24 cellular contexts compared by ENCODE assay signal in the genomic region with DNA sequence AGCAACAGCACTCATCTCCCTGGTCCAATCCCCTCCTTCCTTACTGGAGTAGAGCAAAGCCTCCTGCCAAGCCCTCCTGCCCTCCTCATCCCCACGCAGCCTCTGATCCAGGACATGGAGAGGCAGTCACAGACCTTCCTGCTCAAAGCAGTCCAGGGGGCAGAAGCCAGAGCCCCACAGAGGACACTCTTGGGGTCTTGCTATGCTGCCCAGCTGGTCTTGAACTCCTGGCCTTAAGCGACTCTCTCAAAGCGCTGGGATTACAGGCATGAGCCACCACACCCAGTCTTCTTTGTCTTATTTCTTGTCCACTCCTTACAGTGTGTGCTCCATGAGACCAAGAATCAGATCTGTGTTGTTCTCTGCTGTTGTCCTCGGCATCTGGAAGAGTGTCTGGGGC. TPM values are rescaled to one million over a fixed set of nuclear protein-coding genes. Genes with fewer than 3 reads are reported as not detected.
DNase-seq lines count a peak whose midpoint lies in the region; ATAC-seq, FAIRE-seq and TF ChIP-seq lines count a peak whose summit lies in the region.
"Had no signal": no experiment of that assay in that cellular context is flagged by ENCODE, and none has a peak within 500 bp of the region (broad histone marks: within the 10 kb centered on the region; RNA-seq: fewer than 3 reads in every experiment).

No MANE protein-coding gene starts in this region.

- no peaks in the 10 kb centered on the region for H3K9me1 ChIP-seq in K562 (ENCODE audit: control insufficient read depth, insufficient read depth, low read length)

- TF ChIP-seq EP300 in K562 (IDR thresholded peaks at IDR 0.05; ENCODE audit: low read length) (no peak), HepG2 (IDR thresholded peaks at IDR 0.05; ENCODE audit: low read depth in 2 of 2, low read length in 2 of 2) (no peak), HepG2 (CRISPR knock-in tag; IDR thresholded peaks at IDR 0.05; ENCODE audit: borderline replicate concordance) (no peak)

- in situ Hi-C loops in K562 (cut with MboI) (no loop called here), HepG2 (cut with HindIII; ENCODE audit: extremely low pct_ligation_motif_present, low pct_unique_long_range_greater_than_20kb) (no loop called here)

- no TSS peak for BruUV-seq in K562 (replicated peaks; lab: Mats Ljungman, UMichigan)
- BruUV-seq in HepG2 (replicated peaks; lab: Mats Ljungman, UMichigan), result no TSS peak

- H2AFZ ChIP-seq in K562 (ENCODE audit: low read depth, low read length) (no peak overlapping the region), HepG2 (ENCODE audit: low read length) (no peak overlapping the region)

- no peaks in the 10 kb centered on the region for H3K79me2 ChIP-seq in K562 (ENCODE audit: control insufficient read depth, insufficient read depth, low read length)
- H3K79me2 ChIP-seq in HepG2 (ENCODE audit: insufficient read depth, low read length), result no peaks in the 10 kb centered on the region

- peaks cover 25 to 27% of the 10 kb centered on the region in 2 donors for H3K27me3 Mint-ChIP-seq in natural killer cell (ENCODE audit: low read depth in 2 of 2)

- no peak for FAIRE-seq in K562 (lab: Jason Lieb, UNC)
- no peak for FAIRE-seq in HepG2 (lab: Jason Lieb, UNC)
- FAIRE-seq: A549, D721Med, GM12878, GM19239, H54 had no signal

- no peaks in the 10 kb centered on the region for H3K9me3 Mint-ChIP-seq in natural killer cell

- POLR2A ChIA-PET in HEK293 (lab: Yijun Ruan, JAX) (no interaction called here), K562 (lab: Yijun Ruan, JAX) (interaction anchor here (0.7 kb wide), 1 partner anchor 607 kb away, joined by 4 read pairs; no protein-coding TSS in a partner anchor), HepG2 (lab: Yijun Ruan, JAX) (no interaction called here)

- DNase-seq in K562 (ENCODE audit: extremely low read depth in 1 of 4, low spot score in 3 of 4), result no peak
- DNase-seq in HepG2 (ENCODE audit: low spot score), result no peak
- peak; percentile 44 for DNase-seq in posterior vena cava (ENCODE audit: low spot score)
- no peak for DNase-seq in natural killer cell
- no peak for DNase-seq in stimulated activated CD4-positive, alpha-beta T cell treated with anti-CD3 and anti-CD28 coated beads, Interleukin-4, amount 100 ng/mL, for 1 hour
- no peak for DNase-seq in GM19240 (ENCODE audit: insufficient read length, low spot score)
- DNase-seq: 8988T; ACHN; AML-193; C1 segment of cervical spinal cord; CD8-positive, alpha-beta memory T cell; DMS 273 treated with DMSO at 0.1 percent for 48 hours; DMS79; EL; GDM1; GOT3 had no signal

- H3K27me3 ChIP-seq in K562 (ENCODE audit: control insufficient read depth in 2 of 2, insufficient read depth in 2 of 2, low read length in 2 of 2), result peaks cover 78 to 83% of the 10 kb centered on the region in 2 experiments
- H3K27me3 ChIP-seq in HepG2 (ENCODE audit: control insufficient read depth in 1 of 2, insufficient read depth in 2 of 2, low read length in 2 of 2), result peaks cover 9 to 51% of the 10 kb centered on the region in 2 experiments

- H3K36me3 Mint-ChIP-seq in natural killer cell, result no peaks in the 10 kb centered on the region
- H3K36me3 Mint-ChIP-seq: CD8-positive, alpha-beta memory T cell had no signal

- TF ChIP-seq POLR2A in K562 (conservative IDR thresholded peaks at IDR 0.05), result no peak
- no peak for TF ChIP-seq POLR2A in HepG2 (IDR thresholded peaks at IDR 0.05; ENCODE audit: insufficient read depth in 1 of 2, low read depth in 2 of 2, low read length in 2 of 2)

- H3K4me2 ChIP-seq in K562 (ENCODE audit: insufficient read depth, low read length) (no peak overlapping the region), HepG2 (ENCODE audit: low read depth, low read length) (no peak overlapping the region)
- H3K4me2 ChIP-seq: A549 had no signal

- CTCF ChIA-PET in HEK293 (lab: Yijun Ruan, JAX), result no interaction called here
- CTCF ChIA-PET in K562 (lab: Yijun Ruan, JAX; ENCODE audit: low intra/inter-chr PET ratio), result interaction anchor here (0.8 kb wide), 1 partner anchor 53 kb away, joined by 3 read pairs; no protein-coding TSS in a partner anchor
- CTCF ChIA-PET in HepG2 (lab: Yijun Ruan, JAX; ENCODE audit: low intra/inter-chr PET ratio, low total read pairs), result no interaction called here

- H3K4me3 Mint-ChIP-seq in natural killer cell, result no peak overlapping the region
- H3K4me3 Mint-ChIP-seq: CD8-positive, alpha-beta memory T cell had no signal

- H3K4me1 ChIP-seq in HEK293 (ENCODE audit: control insufficient read depth, insufficient read depth, low read length), result no peaks in the 10 kb centered on the region
- H3K4me1 ChIP-seq in K562 (replicated peaks in 1 of 2; ENCODE audit: control insufficient read depth in 2 of 2, insufficient read depth in 2 of 2, low read length in 2 of 2), result peaks cover 10 to 31% of the 10 kb centered on the region in 2 experiments; a peak in 4 of 5 replicates
- H3K4me1 ChIP-seq in HepG2 (ENCODE audit: insufficient read depth, low read length), result peaks cover 20% of the 10 kb centered on the region
- H3K4me1 ChIP-seq: A549, HAP-1 had no signal

- H3K4me3 ChIP-seq in HEK293 (ENCODE audit: low read depth, low read length) (no peak overlapping the region), K562 (no peak overlapping the region), HepG2 (replicated peaks in 1 of 3; ENCODE audit: insufficient read depth in 1 of 3, low read depth in 2 of 3, low read length in 3 of 3) (no peak overlapping the region)
- H3K4me3 ChIP-seq: A549, GM12878, HAP-1 had no signal

- intact Hi-C loops in K562 (cut with micrococcal nuclease) (no loop called here), HepG2 (cut with micrococcal nuclease; ENCODE audit: unreplicated experiment) (no loop called here), posterior vena cava (cut with DNase I) (no loop called here), natural killer cell (cut with micrococcal nuclease) (no loop called here)

- H3K36me3 ChIP-seq in HEK293 (ENCODE audit: control insufficient read depth in 2 of 2, insufficient read depth in 1 of 2, low read length in 2 of 2) (no peaks in the 10 kb centered on the region), K562 (ENCODE audit: control insufficient read depth, insufficient read depth, low read length) (no peaks in the 10 kb centered on the region), HepG2 (replicated peaks in 1 of 2; ENCODE audit: control insufficient read depth in 1 of 2, insufficient read depth in 2 of 2, low read length in 2 of 2) (no peaks in the 10 kb centered on the region)
- H3K36me3 ChIP-seq: HAP-1 had no signal

- no peaks in the 10 kb centered on the region for H3K4me1 Mint-ChIP-seq in natural killer cell
- H3K4me1 Mint-ChIP-seq: CD8-positive, alpha-beta memory T cell had no signal

- no peak for ATAC-seq in K562
- ATAC-seq in HepG2, result no peak
- no peak for ATAC-seq in natural killer cell
- ATAC-seq: A549, GM12878 had no signal

- H3K27ac ChIP-seq in HEK293 (ENCODE audit: extremely low read depth, low read depth, low read length), result no peak overlapping the region
- no peak overlapping the region for H3K27ac ChIP-seq in K562 (ENCODE audit: extremely low read depth, low read depth, low read length)
- no peak overlapping the region for H3K27ac ChIP-seq in HepG2 (ENCODE audit: extremely low read length, insufficient read depth, low read length)
- H3K27ac ChIP-seq: A549 had no signal

- TF ChIP-seq CTCF in HEK293 (tag by site-specific recombination; IDR thresholded peaks at IDR 0.05), result no peak
- TF ChIP-seq CTCF in K562 (IDR thresholded peaks at IDR 0.05 in 2 of 3, conservative IDR thresholded peaks at IDR 0.05 in 1 of 3; ENCODE audit: insufficient read depth in 2 of 3, low read depth in 1 of 3, low read length in 3 of 3), result no peak
- no peak for TF ChIP-seq CTCF in HepG2 (CRISPR knock-in tag; IDR thresholded peaks at IDR 0.05)
- TF ChIP-seq CTCF in natural killer cell (IDR thresholded peaks at IDR 0.05), result no peak

- H3K27ac Mint-ChIP-seq in natural killer cell, result peak overlapping the region in 1 of 2 donors; percentile 21

- no peaks in the 10 kb centered on the region for H3K9me3 ChIP-seq in HEK293 (ENCODE audit: control insufficient read depth, insufficient read depth, low read depth, low read length)
- peaks cover 2% of the 10 kb centered on the region; the same call in 1 of the 2 replicates for H3K9me3 ChIP-seq in K562 (replicated peaks; ENCODE audit: control insufficient read depth, insufficient read depth, low read depth, low read length)
- H3K9me3 ChIP-seq in HepG2 (ENCODE audit: low read length), result no peaks in the 10 kb centered on the region
- H3K9me3 ChIP-seq: HAP-1 had no signal

- TF ChIP-seq RAD21 in K562 (CRISPR knock-in tag; conservative IDR thresholded peaks at IDR 0.05 in 1 of 2, IDR thresholded peaks at IDR 0.05 in 1 of 2), result no peak
- TF ChIP-seq RAD21 in HepG2 (CRISPR knock-in tag; IDR thresholded peaks at IDR 0.05), result no peak

- H3K9ac ChIP-seq in K562 (ENCODE audit: insufficient read depth in 1 of 2, low read depth in 2 of 2, low read length in 2 of 2) (no peak overlapping the region), HepG2 (ENCODE audit: insufficient read depth, low read depth, low read length) (no peak overlapping the region)

- H4K20me1 ChIP-seq in K562 (replicated peaks; ENCODE audit: control insufficient read depth, insufficient read depth, low read length) (peaks cover 6% of the 10 kb centered on the region; the same call in 1 of the 2 replicates), HepG2 (ENCODE audit: insufficient read depth, low read length) (no peaks in the 10 kb centered on the region)

- WGBS in K562 (ENCODE audit: insufficient coverage, low coverage, missing lambda C conversion rate), result 3% methylated on average over 4 of the region's 4 CpGs
- 51% methylated on average over 4 of the region's 4 CpGs for WGBS in HepG2 (ENCODE audit: low lambda C conversion rate)

RNA-seq across cellular contexts. Expression of a gene that starts 26.6 kb away (rescaled TPM):
- total RNA-seq in K562 (2011; cell fraction: chromatin; rRNA removed; ENCODE audit: low replicate concordance), result 6.6 and 8.7 TPM in 2 replicates
- total RNA-seq in K562 (2011; cell fraction: nucleolus; rRNA removed), result 4.3 and 5.3 TPM in 2 replicates
- total RNA-seq in K562 (2011; cell fraction: nucleoplasm; rRNA removed), result 5.3 and 5.4 TPM in 2 replicates
- total RNA-seq in K562 (2014; rRNA removed) (5.3 TPM in 2 replicates), K562 (2014; rRNA removed; fragmentation: Illumina TruSeq; extraction: Trizol) (1.4 and 1.8 TPM in 2 replicates), K562 (2015; rRNA removed; fragmentation: Illumina TruSeq; extraction: Trizol) (2.1 and 2.2 TPM in 2 replicates), K562 (2021) (8.0 and 9.5 TPM in 2 replicates), HepG2 (2016; rRNA removed; fragmentation: Illumina TruSeq; extraction: Trizol) (3.6 and 6.1 TPM in 2 replicates), posterior vena cava (not detected), natural killer cell (not detected)
- polyA plus RNA-seq in K562 (2011; rRNA removed) (0.98 and 1.2 TPM in 2 replicates), K562 (2014; fragmentation: Illumina TruSeq; extraction: Trizol) (1.1 and 1.7 TPM in 2 replicates), K562 (2014; fragmentation: Nextera tagmentation; extraction: Ambion mirVana) (under 1 TPM; 0.15 to 0.25 TPM), K562 (2014; rRNA removed) (4.0 and 5.9 TPM in 2 replicates), HepG2 (2011; rRNA removed) (0.91 and 0.94 TPM in 2 replicates)
- polyA plus RNA-seq in K562 (2011; cell fraction: cytosol; rRNA removed), result 0.62 and 1.2 TPM in 2 replicates
- 6.0 and 6.7 TPM in 2 replicates for polyA plus RNA-seq in K562 (2011; cell fraction: nucleus; rRNA removed)
- polyA plus RNA-seq in K562 (2012), result 2.7 and 7.8 TPM in 2 replicates
- polyA minus RNA-seq in K562 (2011; rRNA and poly(A)+ RNA removed), result 0.66 and 0.84 TPM in 2 replicates
- 2.5 TPM in 1 of 2 replicates, not detected in the other for polyA minus RNA-seq in K562 (2011; cell fraction: cytosol; rRNA and poly(A)+ RNA removed)
- polyA minus RNA-seq in K562 (2011; cell fraction: nucleus; rRNA and poly(A)+ RNA removed), result 3.2 and 4.3 TPM in 2 replicates
- total RNA-seq in HepG2 (2016; cell fraction: cytosol; rRNA removed; fragmentation: Illumina TruSeq; extraction: Trizol; ENCODE audit: low read depth), result 2.4 and 2.5 TPM in 2 replicates
- 3.4 and 9.7 TPM in 2 replicates for total RNA-seq in HepG2 (2016; cell fraction: insoluble cytoplasmic fraction; rRNA removed; fragmentation: Illumina TruSeq; extraction: Trizol)
- total RNA-seq in HepG2 (2016; cell fraction: membrane; rRNA removed; fragmentation: Illumina TruSeq; extraction: Trizol), result 4.5 and 5.6 TPM in 2 replicates
- total RNA-seq in HepG2 (2016; cell fraction: nucleus; rRNA removed; fragmentation: Illumina TruSeq; extraction: Trizol), result 6.7 and 7.4 TPM in 2 replicates
- polyA plus RNA-seq in HepG2 (2011; cell fraction: cytosol; rRNA removed), result 0.37 and 1.0 TPM in 2 replicates
- polyA plus RNA-seq in HepG2 (2011; cell fraction: nucleus; rRNA removed), result 3.8 and 4.5 TPM in 2 replicates
- 1.7 and 2.4 TPM in 2 replicates for polyA plus RNA-seq in HepG2 (2012)
- polyA plus RNA-seq in HepG2 (2016; cell fraction: cytosol; fragmentation: Illumina TruSeq; extraction: Trizol; ENCODE audit: low read depth), result 2.2 and 3.2 TPM in 2 replicates
- polyA plus RNA-seq in HepG2 (2016; cell fraction: insoluble cytoplasmic fraction; fragmentation: Illumina TruSeq; extraction: Trizol; ENCODE audit: low read depth), result 6.3 and 6.7 TPM in 2 replicates
- 4.5 and 4.8 TPM in 2 replicates for polyA plus RNA-seq in HepG2 (2016; cell fraction: membrane; fragmentation: Illumina TruSeq; extraction: Trizol; ENCODE audit: low read depth)
- 16.6 TPM in 2 replicates for polyA plus RNA-seq in HepG2 (2016; cell fraction: nucleus; fragmentation: Illumina TruSeq; extraction: Trizol; ENCODE audit: insufficient read depth, low read depth)
- 0.98 and 1.5 TPM in 2 replicates for polyA minus RNA-seq in HepG2 (2011; rRNA and poly(A)+ RNA removed; ENCODE audit: low replicate concordance)
- 0.89 and 1.6 TPM in 2 replicates for polyA minus RNA-seq in HepG2 (2011; cell fraction: cytosol; rRNA and poly(A)+ RNA removed)
- 3.2 and 7.9 TPM in 2 replicates for polyA minus RNA-seq in HepG2 (2011; cell fraction: nucleus; rRNA and poly(A)+ RNA removed)
- total RNA-seq: CD8-positive, alpha-beta memory T cell had no signal
- polyA plus RNA-seq: BJ; CD8-positive, alpha-beta memory T cell had no signal
